In the genomic region with DNA sequence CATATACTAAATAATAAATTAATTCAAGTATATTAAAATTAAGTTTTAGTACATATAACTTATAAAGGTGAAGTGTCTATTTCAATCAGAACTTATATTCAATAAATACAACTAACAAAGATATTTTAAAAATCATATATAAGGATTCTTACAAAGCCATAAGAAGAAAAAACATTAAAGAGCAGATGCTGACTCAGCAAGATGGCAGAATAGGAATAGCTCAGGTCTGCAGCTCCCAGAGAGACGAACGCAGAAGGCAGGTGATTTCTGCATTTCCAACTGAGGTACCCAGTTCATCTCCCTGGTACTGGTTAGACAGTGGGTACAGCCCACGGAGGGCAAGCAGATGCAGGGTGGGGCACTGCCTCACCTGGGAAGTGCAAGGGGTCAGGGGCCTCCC, we compare ENCODE assay signal across 30 cellular contexts.
"Had no signal": no experiment of that assay in that cellular context is flagged by ENCODE, and none has a peak within 500 bp of the region (broad histone marks: within the 10 kb centered on the region; RNA-seq: fewer than 3 reads in every experiment).

No MANE protein-coding gene starts in this region.

- H3K4me1 ChIP-seq: SJCRH30 had no signal

- H3K27ac ChIP-seq: brain microvascular endothelial cell, PC-9, SJCRH30, SK-N-MC had no signal

- H3K27me3 ChIP-seq: brain microvascular endothelial cell, MG63, SJCRH30 had no signal

- FAIRE-seq: TTC549 had no signal

- DNase-seq: activated CD4-positive, alpha-beta T cell treated with anti-CD3 and anti-CD28 coated beads, Interleukin-2, amount 10 ng/mL, durations not matched to agents 24 days and 14 days; activated CD4-positive, alpha-beta T cell treated with anti-CD3 and anti-CD28 coated beads, Interleukin-2, amount 50 U/mL, for 4 hours; activated CD8-positive, alpha-beta T cell treated with anti-CD3 and anti-CD28 coated beads for 36 hours; activated effector memory CD4-positive, alpha-beta T cell treated with anti-CD3 and anti-CD28 coated beads, Interleukin-2, amount 50 U/mL, for 16 hours; activated naive CD4-positive, alpha-beta T cell; activated naive CD4-positive, alpha-beta T cell treated with anti-CD3 and anti-CD28 coated beads, Interleukin-2, amount 50 U/mL, for 16 hours; activated naive CD8-positive, alpha-beta T cell treated with anti-CD3 and anti-CD28 coated beads for 36 hours; activated T-cell treated with anti-CD3 and anti-CD28 coated beads, Interleukin-2, amount 50 U/mL, for 1 hour; activated T-cell treated with anti-CD3 and anti-CD28 coated beads, Interleukin-2, amount 50 U/mL, for 72 hours; amniotic stem cell; brain microvascular endothelial cell; central memory CD4-positive, alpha-beta T cell; Kasumi-1; MG63; NCI-H1048; NCI-H1105 treated with DMSO at 0.1 percent for 48 hours; NCI-H1436; NCI-H1694; NCI-H1930; NCI-H345; NCI-H510A; NCI-H526; NCI-H748 treated with DMSO at 0.1 percent for 48 hours; NK-92 treated with Interleukin-12 subunit alpha and Interleukin-12 subunit beta, amount 100 ng/mL, for 24 hours; PC-9; SHP77; SJCRH30 had no signal

- H2AFZ ChIP-seq: PC-9 had no signal

- H3K4me3 ChIP-seq: MG63, PC-9, SJCRH30, SK-N-MC had no signal

- H3K4me2 ChIP-seq: PC-9 had no signal

- H3K9me3 ChIP-seq: MG63, SJCRH30 had no signal

- H3K36me3 ChIP-seq: brain microvascular endothelial cell, MG63, SJCRH30 had no signal

- ATAC-seq: activated CD8-positive, alpha-beta T cell treated with anti-CD3 and anti-CD28 coated beads for 36 hours; activated T-cell treated with anti-CD3 and anti-CD28 coated beads, Interleukin-2, amount 50 U/mL, for 72 hours; activated T-helper 17 cell treated with anti-CD3 and anti-CD28 coated beads, Interleukin-2, amount 50 U/mL, for 72 hours had no signal
